1 cellular context compared by ENCODE assay signal in genomic region chr12:56315626-56316473, GRCh38.
A peak's percentile ranks its signal among the peaks of the same experiment; 100 is the strongest.
TF ChIP-seq lines count a peak whose summit lies in the region.

Gene CNPY2, minus strand, starts transcription at chr12:56315988. Its CDS starts 771 bp downstream, at chr12:56315217.

TF ChIP-seq in H1, 55 proteins besides CTCF, POLR2A, EP300 and RAD21 (continued from another document):
- TF ChIP-seq TCF12 (IDR thresholded peaks at IDR 0.05; ENCODE audit: low read depth, low read length) (0 out of 2 replicates have a peak, but pooled peaks have one; percentile 17), SP4 (IDR thresholded peaks at IDR 0.05; ENCODE audit: low read length) (peak; percentile 96), KDM1A (IDR thresholded peaks at IDR 0.05; ENCODE audit: borderline replicate concordance, low read length) (no peak), E2F6 (IDR thresholded peaks at IDR 0.05) (peak; percentile 54; the same call in 1 of the 2 replicates), SIRT6 (IDR thresholded peaks at IDR 0.05; ENCODE audit: low read length) (no peak), SIN3A (conservative IDR thresholded peaks at IDR 0.05 in 1 of 2, IDR thresholded peaks at IDR 0.05 in 1 of 2; ENCODE audit: low read depth in 1 of 2, low read length in 2 of 2) (peak; percentile 75 to 84; a peak in 3 of 4 replicates), SP2 (IDR thresholded peaks at IDR 0.05; ENCODE audit: low read length) (no peak), TBP (IDR thresholded peaks at IDR 0.05; ENCODE audit: low read depth, low read length) (peak; percentile 92), SUZ12 (IDR thresholded peaks at IDR 0.05; ENCODE audit: low read length) (no peak), TAF1 (IDR thresholded peaks at IDR 0.05; ENCODE audit: low read depth, low read length) (peak; percentile 98), EGR1 (IDR thresholded peaks at IDR 0.05; ENCODE audit: borderline replicate concordance, low read depth, low read length) (no peak), YY1 (IDR thresholded peaks at IDR 0.05; ENCODE audit: low read depth, low read length) (peak; percentile 78; the same call in 1 of the 2 replicates), RBBP5 (IDR thresholded peaks at IDR 0.05; ENCODE audit: borderline replicate concordance, low read depth, low read length) (no peak), PHF8 (conservative IDR thresholded peaks at IDR 0.05; ENCODE audit: low read depth, low read length) (peak; percentile 97), BRCA1 (IDR thresholded peaks at IDR 0.05; ENCODE audit: low read depth, low read length) (peak; percentile 83), MAX (IDR thresholded peaks at IDR 0.05) (peak; percentile 82), SAP30 (IDR thresholded peaks at IDR 0.05; ENCODE audit: insufficient read depth, insufficient replicate concordance, low read length) (peak; percentile 13), BCL11A (IDR thresholded peaks at IDR 0.05; ENCODE audit: low read depth in 2 of 2, low read length in 2 of 2) (no peak), USF2 (IDR thresholded peaks at IDR 0.05; ENCODE audit: low read length) (peak; percentile 69), KDM5A (IDR thresholded peaks at IDR 0.05; ENCODE audit: low read length) (no peak), TAF7 (optimal IDR thresholded peaks at IDR 0.05; ENCODE audit: borderline replicate concordance, low read depth, low read length) (peak; percentile 98), NRF1 (IDR thresholded peaks at IDR 0.05; ENCODE audit: low read depth, low read length) (no peak), ATF3 (IDR thresholded peaks at IDR 0.05; ENCODE audit: insufficient read depth, low read depth, low read length) (0 out of 2 replicates have a peak, but pooled peaks have one; percentile 2), ATF2 (IDR thresholded peaks at IDR 0.05; ENCODE audit: low read length) (0 out of 2 replicates have a peak, but pooled peaks have one; percentile 35)
